11 cellular contexts compared by ENCODE assay signal in genomic region chr14:40727107-40727506, GRCh38.
"Had no signal": no experiment of that assay in that cellular context is flagged by ENCODE, and none has a peak within 500 bp of the region (broad histone marks: within the 10 kb centered on the region; RNA-seq: fewer than 3 reads in every experiment).

No MANE protein-coding gene starts in this region.

- H3K9me3 ChIP-seq: HAP-1 had no signal

- H3K9ac ChIP-seq: GM23248 had no signal

- H3K4me2 ChIP-seq: GM23338 had no signal

- FAIRE-seq: H1, H54 had no signal

- H2AFZ ChIP-seq: GM23248, GM23338 had no signal

- H3K4me1 ChIP-seq: HAP-1 had no signal

- H3K27ac ChIP-seq: GM23248 had no signal

- ATAC-seq: GM23338, HCT116 had no signal

- H3K4me3 ChIP-seq: GM23248, GM23338, HAP-1 had no signal

- H3K36me3 ChIP-seq: HAP-1 had no signal

- DNase-seq: GM23248, GOT3, H7, H9, HCEC 1CT, HFFc6 had no signal
